ENCODE assay signal across 8 cellular contexts in the genomic region with DNA sequence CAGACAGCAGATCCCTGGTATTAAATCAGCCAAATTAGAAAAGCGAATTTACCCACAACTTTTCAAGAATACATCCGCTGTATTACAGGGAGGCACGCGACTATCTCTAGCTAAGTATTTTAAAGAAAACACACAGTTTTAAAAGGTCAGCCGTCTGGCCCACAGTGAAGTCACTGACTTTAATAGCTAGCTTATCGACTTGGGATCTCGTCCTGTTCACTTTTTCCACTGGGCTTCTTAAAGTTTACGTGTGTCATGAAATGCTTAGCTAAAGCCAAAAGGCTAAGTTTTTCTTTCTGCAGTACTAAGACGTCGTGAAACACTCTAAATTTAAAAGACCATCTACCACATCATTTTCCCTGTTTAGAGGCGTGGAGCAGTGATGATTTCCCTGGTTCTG. TPM values are rescaled to one million over a fixed set of nuclear protein-coding genes. Genes with fewer than 3 reads are reported as not detected.
DNase-seq lines count a peak whose midpoint lies in the region; ATAC-seq and TF ChIP-seq lines count a peak whose summit lies in the region.

No MANE protein-coding gene starts in this region.

- no peak overlapping the region for H3K18ac ChIP-seq in mesenchymal stem cell (ENCODE audit: low read depth in 1 of 2, low read length in 2 of 2)

- no peak overlapping the region for H4K8ac ChIP-seq in mesenchymal stem cell (ENCODE audit: low read length)

- no peak overlapping the region for H3K14ac ChIP-seq in mesenchymal stem cell (ENCODE audit: low read length in 2 of 2)

- CTCF ChIA-PET in activated naive CD4-positive, alpha-beta T cell treated with anti-CD3 and anti-CD28 coated beads, Interleukin-2, amount 10 ng/mL, durations not matched to agents 7 days and 5 days (lab: Charles Lee), result interaction anchor here (1.0 to 1.3 kb wide), 5 partner anchors 10 to 65 kb away, joined by 3 to 4 read pairs (median 3); no protein-coding TSS in a partner anchor

- 35% methylated on average over 10 of the region's 11 CpGs for WGBS in mesenchymal stem cell
- WGBS in testis, 2 donors, result 51 to 61% methylated on average over 11 of the region's 11 CpGs

- H3K36me3 ChIP-seq in mesenchymal stem cell (ENCODE audit: control insufficient read depth in 1 of 2, insufficient read depth in 2 of 2, low read depth in 1 of 2, low read length in 2 of 2) (no peaks in the 10 kb centered on the region), testis (ENCODE audit: low read depth, missing control alignments) (no peaks in the 10 kb centered on the region), lower lobe of right lung (no peaks in the 10 kb centered on the region)

- TF ChIP-seq POLR2A in testis (IDR thresholded peaks at IDR 0.05), result no peak

- no peaks in the 10 kb centered on the region for H3K27me3 Mint-ChIP-seq in activated naive CD4-positive, alpha-beta T cell treated with anti-CD3 and anti-CD28 coated beads, Interleukin-2, amount 10 ng/mL, durations not matched to agents 7 days and 5 days

- peak overlapping the region; percentile 46 for H3K27ac ChIP-seq in mesenchymal stem cell (ENCODE audit: low read length, poor library complexity, severe bottlenecking)
- no peak overlapping the region for H3K27ac ChIP-seq in testis
- H3K27ac ChIP-seq in lower lobe of right lung, result no peak overlapping the region

- H3K9me3 ChIP-seq in mesenchymal stem cell (ENCODE audit: control insufficient read depth, low read length), result no peaks in the 10 kb centered on the region
- no peaks in the 10 kb centered on the region for H3K9me3 ChIP-seq in testis
- H3K9me3 ChIP-seq in lower lobe of right lung, result no peaks in the 10 kb centered on the region

- H3K23ac ChIP-seq in mesenchymal stem cell (ENCODE audit: low read length in 2 of 2), result no peak overlapping the region

- H3K27ac Mint-ChIP-seq in activated naive CD4-positive, alpha-beta T cell treated with anti-CD3 and anti-CD28 coated beads, Interleukin-2, amount 10 ng/mL, durations not matched to agents 7 days and 5 days, result peak overlapping the region; percentile 89

- intact Hi-C loops in testis (cut with DNase I; ENCODE audit: low total_unique reads) (no loop called here), lower lobe of right lung (cut with DNase I) (no loop called here)

- H3K9me3 Mint-ChIP-seq in activated naive CD4-positive, alpha-beta T cell treated with anti-CD3 and anti-CD28 coated beads, Interleukin-2, amount 10 ng/mL, durations not matched to agents 7 days and 5 days, result no peaks in the 10 kb centered on the region

- H2AK5ac ChIP-seq in mesenchymal stem cell (ENCODE audit: low read length, severe bottlenecking), result no peak overlapping the region

- no peak overlapping the region for H2BK12ac ChIP-seq in mesenchymal stem cell (ENCODE audit: low read length in 2 of 2)

- no peak overlapping the region for H2BK5ac ChIP-seq in mesenchymal stem cell (ENCODE audit: low read depth, low read length, poor library complexity, severe bottlenecking)

- H3K4ac ChIP-seq in mesenchymal stem cell (ENCODE audit: low read depth in 1 of 2, low read length in 2 of 2), result no peak overlapping the region

- no peak for TF ChIP-seq CTCF in AG10803 (conservative IDR thresholded peaks at IDR 0.05; ENCODE audit: low read length)
- no peak for TF ChIP-seq CTCF in HFF-Myc (IDR thresholded peaks at IDR 0.05; ENCODE audit: low read depth, low read length, missing control alignments)
- TF ChIP-seq CTCF in testis (IDR thresholded peaks at IDR 0.05), result no peak
- TF ChIP-seq CTCF in lower lobe of right lung (IDR thresholded peaks at IDR 0.05), result no peak

- peaks cover 52% of the 10 kb centered on the region for H3K4me1 Mint-ChIP-seq in activated naive CD4-positive, alpha-beta T cell treated with anti-CD3 and anti-CD28 coated beads, Interleukin-2, amount 10 ng/mL, durations not matched to agents 7 days and 5 days

- H3K4me3 Mint-ChIP-seq in activated naive CD4-positive, alpha-beta T cell treated with anti-CD3 and anti-CD28 coated beads, Interleukin-2, amount 10 ng/mL, durations not matched to agents 7 days and 5 days, result peak overlapping the region; percentile 11

- H3K27me3 ChIP-seq in mesenchymal stem cell (ENCODE audit: control insufficient read depth in 1 of 2, insufficient read depth in 1 of 2, low read length in 2 of 2) (no peaks in the 10 kb centered on the region), testis (no peaks in the 10 kb centered on the region), lower lobe of right lung (ENCODE audit: low read depth) (no peaks in the 10 kb centered on the region)

- no peak overlapping the region for H4K91ac ChIP-seq in mesenchymal stem cell (ENCODE audit: low read length)

- H3K4me3 ChIP-seq in AG10803 (ENCODE audit: low read length) (no peak overlapping the region), HFF-Myc (replicated peaks; ENCODE audit: low read depth, low read length) (peak overlapping the region; percentile 0; the same call in 1 of the 2 replicates), mesenchymal stem cell (ENCODE audit: insufficient read depth in 1 of 2, low read depth in 1 of 2, low read length in 2 of 2) (peak overlapping the region in 1 of 2 experiments; percentile 47), testis (no peak overlapping the region), lower lobe of right lung (no peak overlapping the region)

- H2AFZ ChIP-seq in mesenchymal stem cell (ENCODE audit: low read depth, low read length), result no peak overlapping the region

- H2BK15ac ChIP-seq in mesenchymal stem cell (ENCODE audit: low read depth, poor library complexity, severe bottlenecking), result no peak overlapping the region

- H3K4me1 ChIP-seq in mesenchymal stem cell (ENCODE audit: control insufficient read depth, insufficient read depth, low read depth, low read length) (peaks cover 17% of the 10 kb centered on the region), testis (no peaks in the 10 kb centered on the region), lower lobe of right lung (peaks cover 42% of the 10 kb centered on the region)

- no peaks in the 10 kb centered on the region for H3K79me1 ChIP-seq in mesenchymal stem cell (replicated peaks; ENCODE audit: low read length, poor library complexity, severe bottlenecking)

- peak overlapping the region; percentile 25 for H3K4me2 ChIP-seq in mesenchymal stem cell (ENCODE audit: low read length, poor library complexity, severe bottlenecking)

- peak overlapping the region; percentile 54 for H3K9ac ChIP-seq in mesenchymal stem cell (ENCODE audit: low read length)

- H3K36me3 Mint-ChIP-seq in activated naive CD4-positive, alpha-beta T cell treated with anti-CD3 and anti-CD28 coated beads, Interleukin-2, amount 10 ng/mL, durations not matched to agents 7 days and 5 days, result peaks cover 10% of the 10 kb centered on the region

- DNase-seq in AG10803 (ENCODE audit: low read depth) (peak; percentile 42), HFF-Myc (ENCODE audit: extremely low read depth, low read depth) (peak; percentile 66), mesenchymal stem cell (peak; percentile 97), testis (no peak), lower lobe of right lung (no peak), GOT3 (lab: John Stamatoyannopoulos, UW) (no peak)
- no peak for DNase-seq in activated naive CD4-positive, alpha-beta T cell treated with anti-CD3 and anti-CD28 coated beads, Interleukin-2, amount 10 ng/mL, durations not matched to agents 7 days and 5 days

- no peak for ATAC-seq in GM18867 (IDR thresholded peaks at IDR 0.05; ENCODE audit: unreplicated experiment)
- ATAC-seq in lower lobe of right lung, result no peak

- no peak overlapping the region for H2BK120ac ChIP-seq in mesenchymal stem cell (ENCODE audit: low read depth, low read length)

RNA-seq across cellular contexts. Expression of gene LRIG1, which starts 27.2 kb away (rescaled TPM):
- polyA plus RNA-seq in mesenchymal stem cell (2013, experiment 1 of 2), result 11.6 TPM
- 12.2 TPM for polyA plus RNA-seq in mesenchymal stem cell (2013, experiment 2 of 2)
- total RNA-seq in testis (100 to 1,000 TPM in 1 of 2 donors, 10 to 100 TPM in 1; 77.9 to 107 TPM), lower lobe of right lung (54.2 TPM)
- polyA plus RNA-seq in testis (ENCODE audit: insufficient read depth, low read depth, low replicate concordance), result 62.7 TPM

Comparison
In these comparisons a context has a peak if more than half of its experiments do, and no peak if none do; other contexts are left out.
1. DNase-seq: peak in AG10803 (single experiment), HFF-Myc (single experiment) and mesenchymal stem cell (single experiment); none in activated naive CD4-positive, alpha-beta T cell treated with anti-CD3 and anti-CD28 coated beads, Interleukin-2, amount 10 ng/mL, durations not matched to agents 7 days and 5 days (single experiment), testis (single experiment), lower lobe of right lung (single experiment) and GOT3 (single experiment).